Comparison of ENCODE assay signal across 18 cellular contexts in genomic region chr5:176888865-176889165, GRCh38. TPM values are rescaled to one million over a fixed set of nuclear protein-coding genes. Genes with fewer than 3 reads are reported as not detected.
DNase-seq lines count a peak whose midpoint lies in the region; ATAC-seq and TF ChIP-seq lines count a peak whose summit lies in the region.
"Had no signal": no experiment of that assay in that cellular context is flagged by ENCODE, and none has a peak within 500 bp of the region (broad histone marks: within the 10 kb centered on the region; RNA-seq: fewer than 3 reads in every experiment).

No MANE protein-coding gene starts in this region.

- peak; percentile 13 for DNase-seq in 8988T
- DNase-seq in GM20000 (ENCODE audit: low spot score) = peak; percentile 4
- DNase-seq in mesenteric fat pad (ENCODE audit: low spot score) = peak; percentile 80
- DNase-seq in osteoblast (ENCODE audit: insufficient read length, low spot score, missing footprints) = peak; percentile 47
- no peak for DNase-seq in SHP77 (lab: John Stamatoyannopoulos, UW)
- DNase-seq in colonic mucosa = no peak
- DNase-seq: C1 segment of cervical spinal cord; Caco-2; CD4-positive, CD25-positive, alpha-beta regulatory T cell; CD8-positive, alpha-beta T cell; DMS153; DND-41; GM23248 had no signal

- no peaks in the 10 kb centered on the region for H3K79me2 ChIP-seq in osteoblast (ENCODE audit: insufficient read depth, low read length)

- H3K9ac ChIP-seq in colonic mucosa (ENCODE audit: low read depth in 2 of 2, low read length in 2 of 2) = no peak overlapping the region
- H3K9ac ChIP-seq: GM23248 had no signal

- H3K4me1 ChIP-seq in osteoblast (ENCODE audit: insufficient read depth, low read length) (no peaks in the 10 kb centered on the region), colonic mucosa (no peaks in the 10 kb centered on the region)
- H3K4me1 ChIP-seq: Caco-2 had no signal

- no peak overlapping the region for H3K4me3 ChIP-seq in osteoblast (ENCODE audit: insufficient read depth, low read length)
- H3K4me3 ChIP-seq in colonic mucosa = no peak overlapping the region
- H3K4me3 ChIP-seq: GM23248 had no signal

- intact Hi-C loops in colonic mucosa (cut with DNase I) = no loop called here

- no peaks in the 10 kb centered on the region for H4K20me1 ChIP-seq in osteoblast (ENCODE audit: insufficient read depth, low read length)

- no peaks in the 10 kb centered on the region for H3K9me3 ChIP-seq in osteoblast (ENCODE audit: low read depth, low read length)
- H3K9me3 ChIP-seq in colonic mucosa = no peaks in the 10 kb centered on the region
- H3K9me3 ChIP-seq: Caco-2 had no signal

- no peak for ATAC-seq in HG02610 (IDR thresholded peaks at IDR 0.05; ENCODE audit: unreplicated experiment)
- ATAC-seq: CD8-positive, alpha-beta T cell; HCT116 had no signal

- H3K4me2 ChIP-seq in osteoblast (ENCODE audit: insufficient read depth, low read length) = no peak overlapping the region

- no peaks in the 10 kb centered on the region for H3K36me3 ChIP-seq in osteoblast (ENCODE audit: insufficient read depth, low read length)
- no peaks in the 10 kb centered on the region for H3K36me3 ChIP-seq in colonic mucosa

- H3K27me3 ChIP-seq in osteoblast (ENCODE audit: insufficient read depth, low read length) (peaks cover 5% of the 10 kb centered on the region), colonic mucosa (no peaks in the 10 kb centered on the region)

- H3K27ac ChIP-seq in osteoblast (ENCODE audit: low read depth, low read length) (no peak overlapping the region), colonic mucosa (no peak overlapping the region)
- H3K27ac ChIP-seq: GM23248 had no signal

- H2AFZ ChIP-seq in osteoblast (ENCODE audit: low read length) = no peak overlapping the region
- H2AFZ ChIP-seq: GM23248 had no signal

- TF ChIP-seq CTCF in GM20000 (IDR thresholded peaks at IDR 0.05; ENCODE audit: extremely low read depth, missing control alignments) (no peak), osteoblast (IDR thresholded peaks at IDR 0.05; ENCODE audit: extremely low read depth, low read depth, low read length) (no peak), colonic mucosa (IDR thresholded peaks at IDR 0.05) (no peak)

RNA-seq across cellular contexts. Expression of gene HK3, which starts 10.3 kb away (rescaled TPM):
- total RNA-seq in mesenteric fat pad = 41.1 TPM
- under 0.01 and 1.8 TPM in 2 replicates for total RNA-seq in osteoblast
- total RNA-seq in colonic mucosa = 1 to 10 TPM; 1.6 to 3.0 TPM
- total RNA-seq: A172; CD8-positive, alpha-beta T cell; GM23248; H1; H9 had no signal

Comparison
In these comparisons a context has a peak if more than half of its experiments do, and no peak if none do; other contexts are left out.
1. DNase-seq: peak in 8988T (single experiment), GM20000 (single experiment), mesenteric fat pad (single experiment) and osteoblast (single experiment); none in SHP77 (0 of 2) and colonic mucosa (single experiment).
2. RNA of gene HK3, which starts 10.3 kb away (total RNA-seq): 41.1 TPM in mesenteric fat pad (single experiment); 1.6 to 3.0 TPM in colonic mucosa and under 0.01 to 1.8 TPM in osteoblast; every median in the first group is over 10 times any median in the second.